ENCODE assay signal across 15 cellular contexts in genomic region chr12:27498159-27498558, GRCh38. TPM values are rescaled to one million over a fixed set of nuclear protein-coding genes. Genes with fewer than 3 reads are reported as not detected.
DNase-seq lines count a peak whose midpoint lies in the region; ATAC-seq, FAIRE-seq and TF ChIP-seq lines count a peak whose summit lies in the region.
"Had no signal": no experiment of that assay in that cellular context is flagged by ENCODE, and none has a peak within 500 bp of the region (broad histone marks: within the 10 kb centered on the region; RNA-seq: fewer than 3 reads in every experiment).

No MANE protein-coding gene starts in this region.

- no peaks in the 10 kb centered on the region for H3K9me3 Mint-ChIP-seq in activated CD8-positive, alpha-beta T cell treated with anti-CD3 and anti-CD28 coated beads, Interleukin-2, amount 10 ng/mL, durations not matched to agents 7 days and 5 days (ENCODE audit: insufficient read depth)
- peaks cover 0 to 2% (median 0%) of the 10 kb centered on the region in 6 donors for H3K9me3 Mint-ChIP-seq in immature natural killer cell

- no peak overlapping the region for H3K4ac ChIP-seq in mesendoderm (ENCODE audit: low read depth, low read length)

- no peak overlapping the region for H3K56ac ChIP-seq in mesendoderm (ENCODE audit: low read length)

- no peak for DNase-seq in GM12892 (ENCODE audit: insufficient read length)
- peak; percentile 25 for DNase-seq in activated CD8-positive, alpha-beta T cell treated with anti-CD3 and anti-CD28 coated beads, Interleukin-2, amount 10 ng/mL, durations not matched to agents 7 days and 5 days
- no peak for DNase-seq in mesendoderm
- no peak for DNase-seq in stimulated activated naive CD4-positive, alpha-beta T cell (lab: John Stamatoyannopoulos, UW)
- DNase-seq in OCI-M2 (lab: John Stamatoyannopoulos, UW; ENCODE audit: unreplicated experiment): no peak
- no peak for DNase-seq in immature natural killer cell
- DNase-seq: DND-41; left ventricle myocardium inferior; MG63; retina; stimulated activated CD4-positive, alpha-beta T cell treated with anti-CD3 and anti-CD28 coated beads, Interleukin-2, amount 100 ng/mL, for 24 hours had no signal

- H3K18ac ChIP-seq in mesendoderm (ENCODE audit: low read length): no peak overlapping the region

- H3K4me1 Mint-ChIP-seq in activated CD8-positive, alpha-beta T cell treated with anti-CD3 and anti-CD28 coated beads, Interleukin-2, amount 10 ng/mL, durations not matched to agents 7 days and 5 days (ENCODE audit: low read depth): peaks cover 44% of the 10 kb centered on the region
- H3K4me1 Mint-ChIP-seq in immature natural killer cell: no peaks in the 10 kb centered on the region

- POLR2A ChIA-PET in activated CD8-positive, alpha-beta T cell treated with anti-CD3 and anti-CD28 coated beads, Interleukin-2, amount 10 ng/mL, durations not matched to agents 7 days and 5 days (lab: Charles Lee): interaction anchor here (1.0 kb wide), 1 partner anchor 36 kb away, joined by 3 read pairs; no protein-coding TSS in a partner anchor

- H3K36me3 Mint-ChIP-seq in activated CD8-positive, alpha-beta T cell treated with anti-CD3 and anti-CD28 coated beads, Interleukin-2, amount 10 ng/mL, durations not matched to agents 7 days and 5 days (ENCODE audit: low read depth): peaks cover 33% of the 10 kb centered on the region
- no peaks in the 10 kb centered on the region for H3K36me3 Mint-ChIP-seq in immature natural killer cell

- H3K9ac ChIP-seq in mesendoderm (ENCODE audit: low read length): no peak overlapping the region

- H3K79me2 ChIP-seq in mesendoderm (ENCODE audit: control insufficient read depth, insufficient read depth, low read length): no peaks in the 10 kb centered on the region

- H3K79me1 ChIP-seq in mesendoderm (ENCODE audit: low read length): no peaks in the 10 kb centered on the region

- TF ChIP-seq POLR2A in GM12892 (IDR thresholded peaks at IDR 0.05; ENCODE audit: low read depth, low read length): no peak

- H2BK15ac ChIP-seq in mesendoderm (replicated peaks; ENCODE audit: low read depth): no peak overlapping the region

- FAIRE-seq in GM12892 (lab: Jason Lieb, UNC): peak; percentile 40

- WGBS in mesendoderm (ENCODE audit: extremely low coverage, insufficient coverage, low lambda C conversion rate): no CpG with 5 or more reads among the region's 4 CpGs

- H4K5ac ChIP-seq in mesendoderm (ENCODE audit: low read length): no peak overlapping the region

- H3K27ac ChIP-seq in mesendoderm (ENCODE audit: low read depth, low read length): no peak overlapping the region
- H3K27ac ChIP-seq: left ventricle myocardium inferior, VCaP had no signal

- no peak overlapping the region for H2BK120ac ChIP-seq in mesendoderm (ENCODE audit: low read depth, low read length)

- peak overlapping the region; percentile 31 for H3K27ac Mint-ChIP-seq in activated CD8-positive, alpha-beta T cell treated with anti-CD3 and anti-CD28 coated beads, Interleukin-2, amount 10 ng/mL, durations not matched to agents 7 days and 5 days
- no peak overlapping the region for H3K27ac Mint-ChIP-seq in immature natural killer cell

- no peak overlapping the region for H2AK5ac ChIP-seq in mesendoderm (ENCODE audit: low read length)

- no peak overlapping the region for H4K8ac ChIP-seq in mesendoderm (ENCODE audit: low read depth, low read length)

- ATAC-seq in GM18858 (IDR thresholded peaks at IDR 0.05; ENCODE audit: unreplicated experiment) (peak; percentile 87), HG02852 (IDR thresholded peaks at IDR 0.05; ENCODE audit: unreplicated experiment) (peak; percentile 88)
- ATAC-seq in activated CD8-positive, alpha-beta T cell treated with anti-CD3 and anti-CD28 coated beads, Interleukin-2, amount 10 ng/mL, durations not matched to agents 7 days and 5 days: peak; percentile 84

- H2BK5ac ChIP-seq in mesendoderm (ENCODE audit: low read length): no peak overlapping the region

- no peak overlapping the region for H3K23ac ChIP-seq in mesendoderm (ENCODE audit: low read length)

- no peaks in the 10 kb centered on the region for H3K4me1 ChIP-seq in mesendoderm (ENCODE audit: control insufficient read depth, low read depth, low read length)

- H3K27me3 Mint-ChIP-seq in activated CD8-positive, alpha-beta T cell treated with anti-CD3 and anti-CD28 coated beads, Interleukin-2, amount 10 ng/mL, durations not matched to agents 7 days and 5 days (ENCODE audit: low read depth): peaks cover 13% of the 10 kb centered on the region
- peaks cover 0 to 7% (median 0%) of the 10 kb centered on the region in 3 donors for H3K27me3 Mint-ChIP-seq in immature natural killer cell (ENCODE audit: low read depth in 3 of 3)

- H3K27me3 ChIP-seq in mesendoderm (ENCODE audit: insufficient read depth, low read length, poor library complexity): no peaks in the 10 kb centered on the region
- H3K27me3 ChIP-seq: MG63 had no signal

- CTCF ChIA-PET in activated CD8-positive, alpha-beta T cell treated with anti-CD3 and anti-CD28 coated beads, Interleukin-2, amount 10 ng/mL, durations not matched to agents 7 days and 5 days (lab: Charles Lee): interaction anchor here (1.6 to 2.8 kb wide), 2 partner anchors 63 to 154 kb away, joined by 6 to 12 read pairs; no protein-coding TSS in a partner anchor

- no peak overlapping the region for H3K4me3 ChIP-seq in mesendoderm (ENCODE audit: low read length)
- H3K4me3 ChIP-seq: left ventricle myocardium inferior, MG63 had no signal

- H3K4me2 ChIP-seq in mesendoderm (ENCODE audit: low read length): no peak overlapping the region

- no peaks in the 10 kb centered on the region for H3K36me3 ChIP-seq in mesendoderm (ENCODE audit: control insufficient read depth, insufficient read depth, low read length)
- H3K36me3 ChIP-seq: left ventricle myocardium inferior, MG63 had no signal

- H3K4me3 Mint-ChIP-seq in activated CD8-positive, alpha-beta T cell treated with anti-CD3 and anti-CD28 coated beads, Interleukin-2, amount 10 ng/mL, durations not matched to agents 7 days and 5 days: no peak overlapping the region
- H3K4me3 Mint-ChIP-seq in immature natural killer cell: no peak overlapping the region

RNA-seq across cellular contexts. Expression of gene PPFIBP1, which starts 25.8 kb away (rescaled TPM):
- polyA plus RNA-seq in GM12892 (2012; ENCODE audit: missing spikeins): 16.9 TPM
- total RNA-seq in activated CD8-positive, alpha-beta T cell treated with anti-CD3 and anti-CD28 coated beads, Interleukin-2, amount 10 ng/mL, durations not matched to agents 7 days and 5 days: 10 to 100 TPM; 17.5 TPM
- 24.7 TPM for polyA plus RNA-seq in mesendoderm (2013, experiment 1 of 2)
- polyA plus RNA-seq in mesendoderm (2013, experiment 2 of 2): 24.3 TPM
- polyA plus RNA-seq in immature natural killer cell: under 1 TPM in 2 of 3 donors, not detected in 1; 0.39 to 0.62 TPM

RNA-seq across cellular contexts. Expression of gene SMCO2, which starts 51.6 kb away (rescaled TPM):
- polyA plus RNA-seq in GM12892 (2012; ENCODE audit: missing spikeins): 0.95 TPM
- total RNA-seq in activated CD8-positive, alpha-beta T cell treated with anti-CD3 and anti-CD28 coated beads, Interleukin-2, amount 10 ng/mL, durations not matched to agents 7 days and 5 days: under 1 TPM in 1 of 2 experiments, not detected in 1; 0.61 TPM
- 0.56 TPM for polyA plus RNA-seq in mesendoderm (2013, experiment 1 of 2)
- polyA plus RNA-seq in mesendoderm (2013, experiment 2 of 2): 0.31 TPM
- polyA plus RNA-seq in immature natural killer cell: not detected
- total RNA-seq: HT-29, left ventricle myocardium inferior had no signal
